ENCODE assay signal across 10 cellular contexts in the genomic region with DNA sequence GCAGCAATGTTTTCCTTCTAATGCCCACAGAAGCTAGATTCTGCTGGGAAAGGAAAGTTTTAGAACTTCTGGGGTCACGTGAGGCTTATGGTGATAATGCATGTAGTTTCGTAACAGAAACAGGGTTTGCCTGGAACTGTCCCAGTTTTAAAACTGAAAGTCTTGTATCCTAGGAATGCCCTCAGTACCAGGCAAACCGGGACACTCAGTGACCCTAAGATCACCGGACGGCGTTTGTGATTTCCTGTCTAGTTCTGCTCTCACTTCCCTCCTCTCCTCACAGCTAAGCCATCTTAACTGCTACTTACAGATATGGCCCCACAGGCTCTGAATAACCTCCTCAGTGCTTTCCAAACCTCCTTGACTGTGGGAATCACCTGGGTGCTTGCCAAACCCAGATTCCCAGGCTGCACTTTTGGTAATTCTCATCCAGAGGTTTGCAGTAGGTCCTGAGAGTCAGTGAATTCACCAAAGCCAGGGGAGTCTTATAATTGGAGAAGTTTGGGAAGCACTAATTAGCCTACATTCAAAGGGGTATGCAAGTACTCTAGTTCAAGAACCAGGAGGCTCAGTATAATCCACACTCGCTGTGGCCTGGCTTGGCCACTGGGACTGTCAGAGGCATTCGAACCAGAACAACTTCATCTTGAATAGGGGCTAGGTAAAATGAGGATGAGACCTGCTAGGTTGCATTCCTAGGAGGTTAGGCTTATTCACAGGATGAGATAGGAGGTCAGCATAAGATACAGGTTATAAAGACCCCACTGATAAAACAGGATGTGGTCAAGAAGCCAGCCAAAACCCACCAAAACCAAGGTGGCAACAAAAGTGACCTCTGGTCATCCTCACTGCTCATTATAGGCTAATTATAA.
DNase-seq lines count a peak whose midpoint lies in the region; ATAC-seq and TF ChIP-seq lines count a peak whose summit lies in the region.
"Had no signal": no experiment of that assay in that cellular context is flagged by ENCODE, and none has a peak within 500 bp of the region (broad histone marks: within the 10 kb centered on the region; RNA-seq: fewer than 3 reads in every experiment).

No MANE protein-coding gene starts in this region.

- H2AK9ac ChIP-seq in IMR-90 (replicated peaks; ENCODE audit: low read depth, low read length, poor library complexity): no peak overlapping the region

- dilution Hi-C loops in IMR-90 (cut with HindIII; ENCODE audit: low sequenced_read_pairs, unreplicated experiment): no loop called here

- no peak overlapping the region for H2BK5ac ChIP-seq in IMR-90 (ENCODE audit: low read depth, low read length, poor library complexity, severe bottlenecking)

- CTCF ChIA-PET in IMR-90 (lab: Yijun Ruan, JAX): interaction anchor here (0.7 kb wide), 1 partner anchor 272 kb away, joined by 3 read pairs; no protein-coding TSS in a partner anchor

- no peak overlapping the region for H2BK120ac ChIP-seq in IMR-90 (ENCODE audit: low read depth, low read length)

- TF ChIP-seq POLR2A in IMR-90 (IDR thresholded peaks at IDR 0.05; ENCODE audit: low read depth, low read length) (no peak), body of pancreas (IDR thresholded peaks at IDR 0.05) (no peak), suprapubic skin (IDR thresholded peaks at IDR 0.05) (no peak)

- ATAC-seq in IMR-90 (ENCODE audit: low read depth): 0 out of 2 replicates have a peak, but pooled peaks have one; percentile 35
- peak; percentile 65 for ATAC-seq in body of pancreas
- ATAC-seq in lower lobe of right lung: peak; percentile 69 to 81

- H3K36me3 ChIP-seq in IMR-90 (ENCODE audit: control insufficient read depth, insufficient read depth, low read length) (no peaks in the 10 kb centered on the region), body of pancreas (replicated peaks in 1 of 2; ENCODE audit: insufficient read depth in 1 of 2, low read depth in 2 of 2) (no peaks in the 10 kb centered on the region), lower lobe of right lung (no peaks in the 10 kb centered on the region), suprapubic skin (no peaks in the 10 kb centered on the region)

- TF ChIP-seq CTCF in IMR-90 (conservative IDR thresholded peaks at IDR 0.05; ENCODE audit: low read depth, low read length) (no peak), body of pancreas (IDR thresholded peaks at IDR 0.05) (no peak), lower lobe of right lung (IDR thresholded peaks at IDR 0.05) (no peak), suprapubic skin (IDR thresholded peaks at IDR 0.05) (no peak)

- H2AK5ac ChIP-seq in IMR-90 (ENCODE audit: low read depth, low read length): no peak overlapping the region

- TF ChIP-seq RAD21 in IMR-90 (IDR thresholded peaks at IDR 0.05; ENCODE audit: low read length): no peak

- no peak overlapping the region for H2BK20ac ChIP-seq in IMR-90 (ENCODE audit: low read depth, low read length)

- no peaks in the 10 kb centered on the region for H3K9me3 ChIP-seq in IMR-90 (ENCODE audit: control insufficient read depth, insufficient read depth, low read length)
- no peaks in the 10 kb centered on the region for H3K9me3 ChIP-seq in body of pancreas
- H3K9me3 ChIP-seq in lower lobe of right lung: peaks cover 8% of the 10 kb centered on the region
- no peaks in the 10 kb centered on the region for H3K9me3 ChIP-seq in suprapubic skin

- no peak overlapping the region for H2BK15ac ChIP-seq in IMR-90 (ENCODE audit: low read depth, low read length)

- POLR2A ChIA-PET in IMR-90 (lab: Charles Lee; ENCODE audit: unreplicated experiment): no interaction called here

- peak; percentile 5 for DNase-seq in IMR-90
- DNase-seq in body of pancreas: peak; percentile 15 to 55 (median 24)
- DNase-seq in lower lobe of right lung: no peak
- DNase-seq in suprapubic skin (ENCODE audit: low spot score in 2 of 2): no peak
- DNase-seq in HCEC 1CT: no peak
- no peak for DNase-seq in central memory CD4-positive, alpha-beta T cell
- DNase-seq in stimulated activated CD4-positive, alpha-beta T cell treated with anti-CD3 and anti-CD28 coated beads, Interleukin-1b, Interleukin-23, amount 100 ng/mL, for 48 hours: no peak
- DNase-seq in cerebellar cortex (ENCODE audit: low spot score): no peak
- DNase-seq: activated effector memory CD4-positive, alpha-beta T cell treated with anti-CD3 and anti-CD28 coated beads, Interleukin-2, amount 50 U/mL, for 16 hours; SHP77 treated with DMSO at 0.1 percent for 48 hours had no signal

- H2AFZ ChIP-seq in IMR-90 (replicated peaks; ENCODE audit: low read length, poor library complexity): no peak overlapping the region

- H3K4me2 ChIP-seq in IMR-90 (ENCODE audit: low read depth, low read length): peak overlapping the region; percentile 10; the same call in 1 of the 2 replicates

- H3K27ac ChIP-seq in IMR-90 (ENCODE audit: insufficient read depth, low read length) (peak overlapping the region; percentile 54; the same call in 1 of the 2 replicates), body of pancreas (peak overlapping the region in 2 of 4 donors; percentile 35 to 56), lower lobe of right lung (peak overlapping the region; percentile 57), suprapubic skin (peak overlapping the region; percentile 49)

- no peaks in the 10 kb centered on the region for H3K9me1 ChIP-seq in IMR-90 (ENCODE audit: insufficient read depth, low read length)

- H4K5ac ChIP-seq in IMR-90 (ENCODE audit: low read depth, low read length): no peak overlapping the region

- H3K4me1 ChIP-seq in IMR-90 (ENCODE audit: control insufficient read depth, insufficient read depth, low read length): no peaks in the 10 kb centered on the region
- H3K4me1 ChIP-seq in body of pancreas: peaks cover 10% of the 10 kb centered on the region
- peaks cover 22% of the 10 kb centered on the region for H3K4me1 ChIP-seq in lower lobe of right lung
- H3K4me1 ChIP-seq in suprapubic skin: peaks cover 18% of the 10 kb centered on the region

- H4K91ac ChIP-seq in IMR-90 (ENCODE audit: insufficient read depth, low read depth, low read length): no peak overlapping the region

- H3K4me3 ChIP-seq in IMR-90 (ENCODE audit: insufficient read depth, low read depth, low read length): no peak overlapping the region
- no peak overlapping the region for H3K4me3 ChIP-seq in body of pancreas
- H3K4me3 ChIP-seq in lower lobe of right lung: no peak overlapping the region
- H3K4me3 ChIP-seq in suprapubic skin: no peak overlapping the region

- H4K8ac ChIP-seq in IMR-90 (ENCODE audit: low read depth in 2 of 2, low read length in 2 of 2): no peak overlapping the region

- H3K14ac ChIP-seq in IMR-90 (replicated peaks; ENCODE audit: low read depth, low read length): no peak overlapping the region

- no TSS peak for BruUV-seq in IMR-90 (replicated peaks; lab: Mats Ljungman, UMichigan)

- H4K20me1 ChIP-seq in IMR-90 (ENCODE audit: insufficient read depth, low read length): no peaks in the 10 kb centered on the region

- no peaks in the 10 kb centered on the region for H3K79me1 ChIP-seq in IMR-90 (ENCODE audit: low read depth in 1 of 2, low read length in 2 of 2)

- H3K18ac ChIP-seq in IMR-90 (ENCODE audit: low read depth, low read length): no peak overlapping the region; the same call in 1 of the 2 replicates

- TF ChIP-seq EP300 in suprapubic skin (IDR thresholded peaks at IDR 0.05): no peak

- H3K27me3 ChIP-seq in IMR-90 (ENCODE audit: control insufficient read depth, insufficient read depth, low read length) (no peaks in the 10 kb centered on the region; the same call in 1 of the 2 replicates), body of pancreas (no peaks in the 10 kb centered on the region), lower lobe of right lung (ENCODE audit: low read depth) (no peaks in the 10 kb centered on the region), suprapubic skin (no peaks in the 10 kb centered on the region)

- intact Hi-C loops in IMR-90 (cut with micrococcal nuclease) (loop anchor here (10.0 kb wide), 1 partner anchor 288 kb away; no protein-coding TSS in a partner anchor), body of pancreas (cut with DNase I) (no loop called here), lower lobe of right lung (cut with DNase I) (no loop called here)

- 9% methylated on average over 4 of the region's 8 CpGs; no CpG with 5 or more reads in 1 of the 2 experiments for WGBS in IMR-90 (ENCODE audit: extremely low coverage in 2 of 2, insufficient read length in 1 of 2), 2 experiments
- 35 to 43% methylated on average over 8 of the region's 8 CpGs for WGBS in body of pancreas, 2 donors
- WGBS in suprapubic skin: 21% methylated on average over 8 of the region's 8 CpGs

- no peak overlapping the region for H3K23ac ChIP-seq in IMR-90 (ENCODE audit: low read depth, low read length)

- in situ Hi-C loops in IMR-90 (cut with MboI; ENCODE audit: low sequenced_read_pairs): no loop called here

- no peak overlapping the region for H3K4ac ChIP-seq in IMR-90 (ENCODE audit: low read depth, low read length)

- H3K9ac ChIP-seq in IMR-90 (ENCODE audit: low read depth, low read length): no peak overlapping the region

- no peak overlapping the region for H3K56ac ChIP-seq in IMR-90 (ENCODE audit: extremely low read depth, insufficient read depth, low read length)

TF ChIP-seq in IMR-90, 13 proteins besides CTCF, POLR2A, EP300 and RAD21:
- TF ChIP-seq MXI1 (IDR thresholded peaks at IDR 0.05; ENCODE audit: borderline replicate concordance, low read depth, low read length): no peak
- TF ChIP-seq MAZ (IDR thresholded peaks at IDR 0.05; ENCODE audit: borderline replicate concordance, low read depth, low read length): no peak
- TF ChIP-seq, protein P1, sequence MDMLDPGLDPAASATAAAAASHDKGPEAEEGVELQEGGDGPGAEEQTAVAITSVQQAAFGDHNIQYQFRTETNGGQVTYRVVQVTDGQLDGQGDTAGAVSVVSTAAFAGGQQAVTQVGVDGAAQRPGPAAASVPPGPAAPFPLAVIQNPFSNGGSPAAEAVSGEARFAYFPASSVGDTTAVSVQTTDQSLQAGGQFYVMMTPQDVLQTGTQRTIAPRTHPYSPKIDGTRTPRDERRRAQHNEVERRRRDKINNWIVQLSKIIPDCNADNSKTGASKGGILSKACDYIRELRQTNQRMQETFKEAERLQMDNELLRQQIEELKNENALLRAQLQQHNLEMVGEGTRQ (IDR thresholded peaks at IDR 0.05; ENCODE audit: low read depth, low read length): peak; percentile 72; the same call in 1 of the 2 replicates
- TF ChIP-seq SMC3 (IDR thresholded peaks at IDR 0.05; ENCODE audit: low read depth, low read length): no peak
- TF ChIP-seq NFE2L2 (IDR thresholded peaks at IDR 0.05; ENCODE audit: low read depth, low read length): no peak

Comparison
In these comparisons a context has a peak if more than half of its experiments do, and no peak if none do; other contexts are left out.
1. DNase-seq: peak in IMR-90 (single experiment) and body of pancreas (4 of 4); none in lower lobe of right lung (single experiment), suprapubic skin (0 of 2), HCEC 1CT (single experiment), central memory CD4-positive, alpha-beta T cell (single experiment), stimulated activated CD4-positive, alpha-beta T cell treated with anti-CD3 and anti-CD28 coated beads, Interleukin-1b, Interleukin-23, amount 100 ng/mL, for 48 hours (single experiment) and cerebellar cortex (single experiment).
2. Peak in every context shown above with its lines, with median percentiles within 50 percentile points of each other: ATAC-seq.